15 cellular contexts compared by ENCODE assay signal in the genomic region with DNA sequence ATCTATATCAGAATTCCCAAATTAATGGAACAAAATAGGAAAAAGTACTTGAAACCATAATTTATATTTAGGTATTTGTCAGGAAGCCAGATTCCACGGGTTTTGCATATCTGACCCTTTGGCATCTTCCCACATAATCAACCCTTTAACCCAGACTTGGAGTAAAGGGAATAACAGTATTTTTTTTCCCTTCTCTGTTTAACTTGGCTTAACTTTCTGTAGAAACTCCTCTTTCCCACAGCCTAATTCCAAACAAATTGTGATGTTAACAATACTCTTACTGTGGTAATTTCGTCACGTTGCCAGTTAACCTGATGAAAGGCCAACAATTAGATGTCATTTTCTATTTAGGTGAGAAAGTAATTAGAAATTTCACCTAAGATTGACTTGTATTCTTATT. TPM values are rescaled to one million over a fixed set of nuclear protein-coding genes. Genes with fewer than 3 reads are reported as not detected.
"Had no signal": no experiment of that assay in that cellular context is flagged by ENCODE, and none has a peak within 500 bp of the region (broad histone marks: within the 10 kb centered on the region; RNA-seq: fewer than 3 reads in every experiment).

No MANE protein-coding gene starts in this region.

- H3K36me3 Mint-ChIP-seq: immature natural killer cell; stimulated activated memory B cell treated with anti-CD40 and anti-IgM and Interleukin-4, amounts not matched to agents 10 μg/mL and 1 μg/mL and 100 μg/mL, for 72 hours had no signal

- H3K9me3 Mint-ChIP-seq: activated naive CD4-positive, alpha-beta T cell treated with anti-CD3 and anti-CD28 coated beads for 36 hours; activated T-helper 2 cell treated with anti-CD3 and anti-CD28 coated beads, Interferon-gamma antibody, Interleukin-2, Interleukin-4, amounts not matched to agents 10 μg/mL and 5 μg/mL and 100 μg/mL, durations not matched to agents 14 hours and 24 hours and 36 hours; central memory CD8-positive, alpha-beta T cell; dendritic cell treated with granulocyte-macrophage colony-stimulating factor and Interleukin-4, amounts not matched to agents 40 ng/mL and 50 ng/mL, for 4 days; stimulated activated memory B cell treated with anti-CD40 and anti-IgM and Interleukin-4, amounts not matched to agents 10 μg/mL and 1 μg/mL and 100 μg/mL, for 72 hours had no signal

- H3K36me3 ChIP-seq: pancreas had no signal

- H3K4me3 Mint-ChIP-seq: activated naive CD4-positive, alpha-beta T cell treated with anti-CD3 and anti-CD28 coated beads for 36 hours; central memory CD8-positive, alpha-beta T cell; dendritic cell treated with granulocyte-macrophage colony-stimulating factor and Interleukin-4, amounts not matched to agents 40 ng/mL and 50 ng/mL, for 4 days; immature natural killer cell; stimulated activated memory B cell treated with anti-CD40 and anti-IgM and Interleukin-4, amounts not matched to agents 10 μg/mL and 1 μg/mL and 100 μg/mL, for 72 hours had no signal

- ATAC-seq: body of pancreas; stimulated activated memory B cell treated with anti-CD40 and anti-IgM and Interleukin-4, amounts not matched to agents 10 μg/mL and 1 μg/mL and 100 μg/mL, for 72 hours had no signal

- H3K4me1 Mint-ChIP-seq: central memory CD8-positive, alpha-beta T cell; immature natural killer cell had no signal

- H3K27ac ChIP-seq: body of pancreas, pancreas had no signal

- H3K4me1 ChIP-seq: body of pancreas had no signal

- H3K27me3 Mint-ChIP-seq: central memory CD8-positive, alpha-beta T cell had no signal

- H3K27ac Mint-ChIP-seq: activated naive CD4-positive, alpha-beta T cell treated with anti-CD3 and anti-CD28 coated beads for 36 hours; activated T-helper 2 cell treated with anti-CD3 and anti-CD28 coated beads, Interferon-gamma antibody, Interleukin-2, Interleukin-4, amounts not matched to agents 10 μg/mL and 5 μg/mL and 100 μg/mL, durations not matched to agents 14 hours and 24 hours and 36 hours; dendritic cell treated with granulocyte-macrophage colony-stimulating factor and Interleukin-4, amounts not matched to agents 40 ng/mL and 50 ng/mL, for 4 days; immature natural killer cell; stimulated activated memory B cell treated with anti-CD40 and anti-IgM and Interleukin-4, amounts not matched to agents 10 μg/mL and 1 μg/mL and 100 μg/mL, for 72 hours had no signal

- DNase-seq: activated CD4-positive, alpha-beta T cell treated with anti-CD3 and anti-CD28 coated beads, Interleukin-2, amount 50 U/mL, for 48 hours; activated CD4-positive, CD25-positive, alpha-beta regulatory T cell treated with anti-CD3 and anti-CD28 coated beads, Interleukin-2, amount 50 U/mL, for 72 hours; activated naive CD4-positive, alpha-beta T cell treated with anti-CD3 and anti-CD28 coated beads for 36 hours; body of pancreas; erythroblast; foreskin melanocyte; immature natural killer cell; midbrain; pancreas; stimulated activated CD4-positive, alpha-beta T cell treated with anti-CD3 and anti-CD28 coated beads, Interleukin-2, amount 100 ng/mL, for 48 hours; T-helper 9 cell had no signal

- H3K9me3 ChIP-seq: body of pancreas, pancreas had no signal

- H3K27me3 ChIP-seq: body of pancreas, pancreas had no signal

- H3K4me3 ChIP-seq: body of pancreas, pancreas had no signal

RNA-seq across cellular contexts. Expression of gene GUCY1A1, which starts 49.3 kb away (rescaled TPM):
- total RNA-seq: activated T-helper 2 cell treated with anti-CD3 and anti-CD28 coated beads, Interferon-gamma antibody, Interleukin-2, Interleukin-4, amounts not matched to agents 10 μg/mL and 5 μg/mL and 100 μg/mL, durations not matched to agents 14 hours and 24 hours and 36 hours had no signal
